In the genomic region with DNA sequence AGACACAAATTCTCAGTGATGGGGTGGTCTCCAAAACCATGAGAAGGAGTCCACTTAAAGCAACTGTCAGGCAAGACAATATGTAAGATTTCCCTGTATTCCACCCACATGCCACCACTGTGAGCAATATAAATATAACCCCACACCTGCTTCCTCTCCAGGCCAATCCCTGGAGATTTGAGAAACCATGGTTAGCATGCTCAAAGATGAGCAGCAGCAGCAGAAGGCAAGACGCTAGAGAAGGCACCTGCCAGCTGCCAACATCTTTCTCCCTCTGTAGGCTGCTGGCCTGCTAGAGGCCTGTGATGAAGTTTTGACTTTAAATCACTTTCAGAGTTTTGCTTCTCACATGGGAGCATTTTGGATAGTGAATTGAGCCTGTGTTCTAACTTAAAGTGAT, we compare ENCODE assay signal across 10 cellular contexts. TPM values are rescaled to one million over a fixed set of nuclear protein-coding genes. Genes with fewer than 3 reads are reported as not detected.
A peak's percentile ranks its signal among the peaks of the same experiment; 100 is the strongest.
DNase-seq lines count a peak whose midpoint lies in the region; TF ChIP-seq lines count a peak whose summit lies in the region.
"Had no signal": no experiment of that assay in that cellular context is flagged by ENCODE, and none has a peak within 500 bp of the region (broad histone marks: within the 10 kb centered on the region; RNA-seq: fewer than 3 reads in every experiment).

No MANE protein-coding gene starts in this region.

- H3K4me1 ChIP-seq in OCI-LY7 (ENCODE audit: insufficient read depth, low read length, poor library complexity, severe bottlenecking), result peaks cover 15% of the 10 kb centered on the region
- H3K4me1 ChIP-seq in skeletal muscle satellite cell (ENCODE audit: control insufficient read depth, insufficient read depth, low read length), result peaks cover 19% of the 10 kb centered on the region

- intact Hi-C loops in OCI-LY7 (cut with micrococcal nuclease; ENCODE audit: unreplicated experiment), result no loop called here

- CTCF ChIA-PET in OCI-LY7 (lab: Charles Lee; ENCODE audit: unreplicated experiment), result no interaction called here

- H3K9ac ChIP-seq in skeletal muscle satellite cell (ENCODE audit: low read depth, low read length), result peak overlapping the region; percentile 64

- POLR2A ChIA-PET in OCI-LY7 (lab: Charles Lee), result interaction anchor here (0.6 to 1.1 kb wide), 4 partner anchors 9 to 319 kb away, joined by 4 to 7 read pairs (median 6); no protein-coding TSS in a partner anchor

- H3K27ac ChIP-seq in OCI-LY7 (ENCODE audit: low read depth, low read length, poor library complexity, severe bottlenecking), result no peak overlapping the region

- H3K9me2 ChIP-seq in OCI-LY7 (ENCODE audit: insufficient read depth, low read length), result no peaks in the 10 kb centered on the region

- TF ChIP-seq CTCF in OCI-LY7 (conservative IDR thresholded peaks at IDR 0.05; ENCODE audit: low read length), result no peak

- H4K20me1 ChIP-seq in OCI-LY7 (ENCODE audit: insufficient read depth, low read length), result no peaks in the 10 kb centered on the region

- DNase-seq in GF-D8 (lab: John Stamatoyannopoulos, UW) (peak; percentile 17), OCI-LY7 (ENCODE audit: low spot score) (peak; percentile 60), fibroblast of peridontal ligament (ENCODE audit: extremely low read depth) (peak; percentile 37), HCEC 1CT (no peak), NCI-H1105 treated with DMSO at 0.1 percent for 48 hours (lab: John Stamatoyannopoulos, UW) (no peak), SKM-1 treated with dmso at 0.1 percent for 144 hours (lab: John Stamatoyannopoulos, UW; ENCODE audit: unreplicated experiment) (no peak), NOMO-1 (lab: John Stamatoyannopoulos, UW; ENCODE audit: unreplicated experiment in 2 of 2) (no peak)
- DNase-seq: NCI-H2029; stimulated activated CD4-positive, alpha-beta T cell treated with anti-CD3 and anti-CD28 coated beads, Interleukin-2, amount 100 ng/mL, for 48 hours had no signal

- no TSS peak for BruUV-seq in OCI-LY7 (replicated peaks; lab: Mats Ljungman, UMichigan)

- H3K27me3 ChIP-seq in skeletal muscle satellite cell (ENCODE audit: control insufficient read depth, insufficient read depth, low read length), result no peaks in the 10 kb centered on the region

- H3K36me3 ChIP-seq in OCI-LY7 (ENCODE audit: insufficient read depth, low read length) (no peaks in the 10 kb centered on the region), skeletal muscle satellite cell (ENCODE audit: insufficient read depth, low read length) (no peaks in the 10 kb centered on the region)

- no peak overlapping the region for H2AFZ ChIP-seq in OCI-LY7 (ENCODE audit: low read length)

- H3K4me3 ChIP-seq in OCI-LY7 (ENCODE audit: low read depth, low read length, poor library complexity, severe bottlenecking) (no peak overlapping the region), skeletal muscle satellite cell (ENCODE audit: low read length) (no peak overlapping the region)

- H3K79me2 ChIP-seq in OCI-LY7 (ENCODE audit: insufficient read depth, low read depth, low read length), result no peaks in the 10 kb centered on the region

- H3K9me3 ChIP-seq in OCI-LY7 (ENCODE audit: low read length) (no peaks in the 10 kb centered on the region), skeletal muscle satellite cell (replicated peaks; ENCODE audit: low read length) (no peaks in the 10 kb centered on the region)

- H3K4me2 ChIP-seq in OCI-LY7 (ENCODE audit: low read length), result peak overlapping the region; percentile 50
- H3K4me2 ChIP-seq in skeletal muscle satellite cell (ENCODE audit: low read length), result peak overlapping the region; percentile 63

RNA-seq across cellular contexts. Expression of a gene that starts 7.9 kb away (rescaled TPM):
- 29.7 and 36.4 TPM in 2 replicates for total RNA-seq in OCI-LY7 (2014; rRNA removed; shearing (Covaris generic))
- total RNA-seq in OCI-LY7 (2022), result 49.2 and 51.8 TPM in 2 replicates
- 482 and 732 TPM in 2 replicates for total RNA-seq in skeletal muscle satellite cell (2012; rRNA removed)

RNA-seq across cellular contexts. Expression of a gene that starts 26.3 kb away (rescaled TPM):
- total RNA-seq in OCI-LY7 (2014; rRNA removed; shearing (Covaris generic)), result 93.3 and 99.3 TPM in 2 replicates
- total RNA-seq in OCI-LY7 (2022), result 115 and 117 TPM in 2 replicates
- 69.0 and 115 TPM in 2 replicates for total RNA-seq in skeletal muscle satellite cell (2012; rRNA removed)

Comparison
In these comparisons a context has a peak if more than half of its experiments do, and no peak if none do; other contexts are left out.
1. DNase-seq: peak in GF-D8 (single experiment), OCI-LY7 (single experiment) and fibroblast of peridontal ligament (single experiment); none in HCEC 1CT (single experiment), NCI-H1105 treated with DMSO at 0.1 percent for 48 hours (single experiment), SKM-1 treated with dmso at 0.1 percent for 144 hours (single experiment) and NOMO-1 (0 of 2).